ENCODE assay signal across 27 cellular contexts in the genomic region with DNA sequence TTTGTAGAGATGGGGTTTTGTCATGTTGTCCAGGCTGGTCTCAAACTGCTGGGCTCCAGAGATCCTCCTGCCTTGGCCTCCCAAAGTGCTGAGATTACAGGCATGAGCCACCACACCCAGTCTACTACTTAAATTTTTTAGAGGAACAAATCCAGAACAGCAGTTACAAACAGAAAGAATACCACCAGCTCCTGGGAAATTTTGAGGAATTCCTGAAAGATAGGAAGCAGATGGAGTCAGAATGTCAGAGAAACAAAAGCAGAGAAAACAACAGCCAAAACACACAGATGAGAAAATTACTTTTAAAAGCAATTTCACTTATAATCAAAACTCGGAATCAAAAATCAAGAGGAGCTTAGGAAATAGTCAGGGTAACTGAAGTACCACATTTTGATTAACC.
"Had no signal": no experiment of that assay in that cellular context is flagged by ENCODE, and none has a peak within 500 bp of the region (broad histone marks: within the 10 kb centered on the region; RNA-seq: fewer than 3 reads in every experiment).

No MANE protein-coding gene starts in this region.

- H3K4me1 ChIP-seq: colonic mucosa, gastrocnemius medialis, left lung, lower lobe of right lung had no signal

- H3K27ac Mint-ChIP-seq: dendritic cell treated with granulocyte-macrophage colony-stimulating factor and Interleukin-4, amounts not matched to agents 40 ng/mL and 50 ng/mL, for 4 days; effector memory CD8-positive, alpha-beta T cell; endodermal cell; immature natural killer cell; mesothelial cell of epicardium had no signal

- H3K36me3 Mint-ChIP-seq: immature natural killer cell, mesothelial cell of epicardium, naive B cell had no signal

- H3K4me1 Mint-ChIP-seq: immature natural killer cell had no signal

- H3K27me3 Mint-ChIP-seq: effector memory CD8-positive, alpha-beta T cell had no signal

- H3K9me3 ChIP-seq: colonic mucosa, esophagus squamous epithelium, gastrocnemius medialis, heart left ventricle, left lung, lower lobe of right lung, mucosa of descending colon had no signal

- H3K36me3 ChIP-seq: colonic mucosa, esophagus squamous epithelium, gastrocnemius medialis, heart left ventricle, left lung, lower lobe of right lung had no signal

- H3K4me3 Mint-ChIP-seq: dendritic cell treated with granulocyte-macrophage colony-stimulating factor and Interleukin-4, amounts not matched to agents 40 ng/mL and 50 ng/mL, for 4 days; effector memory CD8-positive, alpha-beta T cell; endodermal cell; immature natural killer cell; mesothelial cell of epicardium; naive B cell had no signal

- H3K4me3 ChIP-seq: colonic mucosa, esophagus squamous epithelium, gastrocnemius medialis, heart left ventricle, hepatocyte, left lung, lower lobe of right lung, mucosa of descending colon had no signal

- H3K27ac ChIP-seq: colonic mucosa, epithelial cell of prostate, esophagus squamous epithelium, gastrocnemius medialis, hepatocyte, left lung, lower lobe of right lung had no signal

- H3K9me3 Mint-ChIP-seq: dendritic cell treated with granulocyte-macrophage colony-stimulating factor and Interleukin-4, amounts not matched to agents 40 ng/mL and 50 ng/mL, for 4 days; endodermal cell; mesothelial cell of epicardium had no signal

- DNase-seq: colonic mucosa; cortex of kidney; effector CD8-positive, alpha-beta T cell; effector memory CD8-positive, alpha-beta T cell; endodermal cell; erythroblast; esophagus squamous epithelium; foreskin fibroblast; foreskin melanocyte; gastrocnemius medialis; heart left ventricle; hypothalamus; immature natural killer cell; islet precursor cell; left cardiac atrium; left lung; left ventricle myocardium superior; lower lobe of right lung; mesenchymal stem cell; mucosa of descending colon; naive B cell had no signal

- FAIRE-seq: endometrium had no signal

- ATAC-seq: effector memory CD8-positive, alpha-beta T cell; esophagus mucosa; gastrocnemius medialis; heart left ventricle; left cardiac atrium; left lung; left ventricle myocardium superior; lower lobe of right lung; mucosa of descending colon had no signal
